In genomic region chr5:126917918-126918623, GRCh38 we compare ENCODE assay signal across 1 cellular context.
TF ChIP-seq lines count a peak whose summit lies in the region.

No MANE protein-coding gene starts in this region.

TF ChIP-seq in SK-N-SH, 30 proteins besides CTCF, POLR2A, EP300 and RAD21 (continued from another document):
- no peak for TF ChIP-seq REST (IDR thresholded peaks at IDR 0.05; ENCODE audit: low read depth, low read length)
- no peak for TF ChIP-seq USF2 (IDR thresholded peaks at IDR 0.05; ENCODE audit: borderline replicate concordance, low read depth, low read length)
- TF ChIP-seq SMC3 (IDR thresholded peaks at IDR 0.05; ENCODE audit: low read depth, low read length): peak; percentile 12; the same call in 1 of the 2 replicates
- TF ChIP-seq SIN3A (IDR thresholded peaks at IDR 0.05; ENCODE audit: borderline replicate concordance, low read depth, low read length): no peak
- no peak for TF ChIP-seq IRF3 (IDR thresholded peaks at IDR 0.05; ENCODE audit: low read depth, low read length)
- no peak for TF ChIP-seq USF1 (IDR thresholded peaks at IDR 0.05; ENCODE audit: borderline replicate concordance, low read depth)
